In genomic region chr14:30624132-30624423, GRCh38 we compare ENCODE assay signal across 12 cellular contexts. TPM values are rescaled to one million over a fixed set of nuclear protein-coding genes. Genes with fewer than 3 reads are reported as not detected.
DNase-seq lines count a peak whose midpoint lies in the region; ATAC-seq and TF ChIP-seq lines count a peak whose summit lies in the region.
"Had no signal": no experiment of that assay in that cellular context is flagged by ENCODE, and none has a peak within 500 bp of the region (broad histone marks: within the 10 kb centered on the region; RNA-seq: fewer than 3 reads in every experiment).

No MANE protein-coding gene starts in this region.

- CTCF ChIA-PET in WTC11 (lab: Charles Lee) = no interaction called here

- H3K27me3 ChIP-seq in iPS-20b (ENCODE audit: insufficient read depth, low read length) = no peaks in the 10 kb centered on the region

- peak overlapping the region; percentile 34 for H3K27ac Mint-ChIP-seq in stimulated activated naive CD8-positive, alpha-beta T cell treated with anti-CD3 and anti-CD28 coated beads, Interleukin-15, Interleukin-2, amounts not matched to agents 100 ng/mL and 50 ng/mL, for 24 hours
- peak overlapping the region; percentile 42 for H3K27ac Mint-ChIP-seq in WTC11

- H3K9me3 ChIP-seq in iPS-20b (ENCODE audit: insufficient read depth, low read depth, low read length) = no peaks in the 10 kb centered on the region

- peak overlapping the region; percentile 94 for H3K4me3 ChIP-seq in iPS-20b (ENCODE audit: low read length)

- no peaks in the 10 kb centered on the region for H3K27me3 Mint-ChIP-seq in stimulated activated naive CD8-positive, alpha-beta T cell treated with anti-CD3 and anti-CD28 coated beads, Interleukin-15, Interleukin-2, amounts not matched to agents 100 ng/mL and 50 ng/mL, for 24 hours
- H3K27me3 Mint-ChIP-seq in WTC11 (ENCODE audit: low read depth) = no peaks in the 10 kb centered on the region

- no peaks in the 10 kb centered on the region for H3K9me3 Mint-ChIP-seq in stimulated activated naive CD8-positive, alpha-beta T cell treated with anti-CD3 and anti-CD28 coated beads, Interleukin-15, Interleukin-2, amounts not matched to agents 100 ng/mL and 50 ng/mL, for 24 hours
- H3K9me3 Mint-ChIP-seq in WTC11 = no peaks in the 10 kb centered on the region

- H3K36me3 ChIP-seq in iPS-20b (ENCODE audit: insufficient read depth, low read depth, low read length) = peaks cover 6% of the 10 kb centered on the region; the same call in 1 of the 2 replicates

- no peaks in the 10 kb centered on the region; the same call in 1 of the 2 replicates for H3K4me1 ChIP-seq in iPS-20b (ENCODE audit: insufficient read depth, low read length)

- intact Hi-C loops in left cardiac atrium (cut with DNase I) = no loop called here

- peaks cover 25% of the 10 kb centered on the region for H3K36me3 Mint-ChIP-seq in stimulated activated naive CD8-positive, alpha-beta T cell treated with anti-CD3 and anti-CD28 coated beads, Interleukin-15, Interleukin-2, amounts not matched to agents 100 ng/mL and 50 ng/mL, for 24 hours (ENCODE audit: low read depth)
- H3K36me3 Mint-ChIP-seq in WTC11 = peaks cover 5% of the 10 kb centered on the region

- no peak overlapping the region for H3K9ac ChIP-seq in iPS-20b (ENCODE audit: low read depth, low read length)

- no peak for ATAC-seq in stimulated activated naive CD8-positive, alpha-beta T cell treated with anti-CD3 and anti-CD28 coated beads, Interleukin-15, Interleukin-2, amounts not matched to agents 100 U/mL and 50 U/mL, for 24 hours
- ATAC-seq in WTC11 = no peak
- ATAC-seq in GM21526 (IDR thresholded peaks at IDR 0.05; ENCODE audit: low FRiP score, unreplicated experiment) = no peak
- no peak for ATAC-seq in left cardiac atrium
- ATAC-seq: Panc1 had no signal

- H3K4me3 Mint-ChIP-seq in stimulated activated naive CD8-positive, alpha-beta T cell treated with anti-CD3 and anti-CD28 coated beads, Interleukin-15, Interleukin-2, amounts not matched to agents 100 ng/mL and 50 ng/mL, for 24 hours = peak overlapping the region; percentile 57
- H3K4me3 Mint-ChIP-seq in WTC11 = peak overlapping the region; percentile 99

- H3K27ac ChIP-seq in iPS-20b (ENCODE audit: low read length) = no peak overlapping the region

- POLR2A ChIA-PET in WTC11 (lab: Charles Lee) = interaction anchor here (0.7 kb wide), 1 partner anchor 12 kb away, joined by 3 read pairs; no protein-coding TSS in a partner anchor

- no peak for DNase-seq in stimulated activated naive CD8-positive, alpha-beta T cell treated with anti-CD3 and anti-CD28 coated beads, Interleukin-15, Interleukin-2, amounts not matched to agents 100 U/mL and 50 U/mL, for 24 hours
- DNase-seq in WTC11 (ENCODE audit: low spot score) (no peak), SIG-M5 (lab: John Stamatoyannopoulos, UW) (no peak), left cardiac atrium (no peak), LoVo (ENCODE audit: low spot score) (no peak)
- DNase-seq: activated CD4-positive, CD25-positive, alpha-beta regulatory T cell; anterior cingulate cortex; NCI-H187 treated with DMSO at 0.1 percent for 48 hours had no signal

- no peak for TF ChIP-seq CTCF in WTC11 (IDR thresholded peaks at IDR 0.05)

- H3K4me1 Mint-ChIP-seq in stimulated activated naive CD8-positive, alpha-beta T cell treated with anti-CD3 and anti-CD28 coated beads, Interleukin-15, Interleukin-2, amounts not matched to agents 100 ng/mL and 50 ng/mL, for 24 hours (ENCODE audit: low read depth) = peaks cover 57% of the 10 kb centered on the region
- peaks cover 20% of the 10 kb centered on the region for H3K4me1 Mint-ChIP-seq in WTC11

TF ChIP-seq in WTC11, 78 proteins besides CTCF, POLR2A, EP300 and RAD21 (continues in another document):
- TF ChIP-seq E2F5 (CRISPR knock-in tag; IDR thresholded peaks at IDR 0.05) = no peak
- no peak for TF ChIP-seq ZNF219 (CRISPR knock-in tag; IDR thresholded peaks at IDR 0.05; ENCODE audit: borderline replicate concordance)
- TF ChIP-seq PRDM15 (CRISPR knock-in tag; IDR thresholded peaks at IDR 0.05) = no peak
- no peak for TF ChIP-seq ZNF416 (CRISPR knock-in tag; IDR thresholded peaks at IDR 0.05)
- no peak for TF ChIP-seq ZNF281 (CRISPR knock-in tag; IDR thresholded peaks at IDR 0.05)
- no peak for TF ChIP-seq EMX1 (CRISPR knock-in tag; IDR thresholded peaks at IDR 0.05)
- TF ChIP-seq NFYB (CRISPR knock-in tag; conservative IDR thresholded peaks at IDR 0.05; ENCODE audit: low read depth) = no peak
- no peak for TF ChIP-seq USF2 (CRISPR knock-in tag; IDR thresholded peaks at IDR 0.05)
- TF ChIP-seq NR2C2 (CRISPR knock-in tag; IDR thresholded peaks at IDR 0.05) = no peak

RNA-seq across cellular contexts. Expression of gene SCFD1, which starts 2.0 kb away (rescaled TPM):
- total RNA-seq in WTC11 (2021) (69.1 to 79.1 TPM (median 77.5 TPM) in 3 replicates), left cardiac atrium (10 to 100 TPM; 42.4 to 52.8 TPM)
